ENCODE assay signal across 9 cellular contexts in the genomic region with DNA sequence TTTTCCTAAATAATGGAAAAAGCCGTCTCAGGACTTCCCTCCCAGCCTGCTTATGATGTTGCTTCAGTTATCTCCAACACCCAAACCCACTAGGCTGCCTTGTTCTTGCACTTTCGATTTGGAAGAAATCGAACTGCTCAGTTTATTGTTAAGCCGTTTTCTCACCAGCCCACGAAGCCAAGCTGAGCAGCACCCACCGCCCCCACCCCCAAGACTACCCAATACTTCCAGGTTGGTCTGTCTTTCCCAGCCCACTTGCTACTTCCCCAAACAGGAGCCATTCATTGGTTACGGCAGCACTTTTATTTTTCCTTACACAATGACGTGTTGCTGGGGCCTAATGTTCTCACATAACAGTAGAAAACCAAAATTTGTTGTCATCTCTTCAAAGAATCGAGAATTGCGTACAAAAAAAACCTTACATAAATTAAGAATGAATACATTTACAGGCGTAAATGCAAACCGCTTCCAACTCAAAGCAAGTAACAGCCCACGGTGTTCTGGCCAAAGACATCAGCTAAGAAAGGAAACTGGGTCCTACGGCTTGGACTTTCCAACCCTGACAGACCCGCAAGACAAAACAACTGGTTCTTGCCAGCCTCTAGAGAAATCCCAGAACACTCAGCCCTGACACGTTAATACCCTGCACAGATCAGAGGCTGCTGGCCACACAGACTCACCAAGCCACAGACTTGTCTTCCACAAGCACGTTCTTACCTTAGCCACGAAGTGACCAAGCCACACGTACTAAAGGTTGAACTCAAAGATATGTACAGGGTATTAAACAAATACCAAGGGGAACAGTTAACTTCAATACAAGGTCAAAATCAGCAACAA. TPM values are rescaled to one million over a fixed set of nuclear protein-coding genes. Genes with fewer than 3 reads are reported as not detected.
DNase-seq lines count a peak whose midpoint lies in the region; ATAC-seq, FAIRE-seq and TF ChIP-seq lines count a peak whose summit lies in the region.
"Had no signal": no experiment of that assay in that cellular context is flagged by ENCODE, and none has a peak within 500 bp of the region (broad histone marks: within the 10 kb centered on the region; RNA-seq: fewer than 3 reads in every experiment).

No MANE protein-coding gene starts in this region.

- intact Hi-C loops in pancreas (cut with DNase I), result loop anchor here in 1 of 3 donors (2.0 kb wide), 1 partner anchor 113 kb away; no protein-coding TSS in a partner anchor

- no peaks in the 10 kb centered on the region for H3K27me3 ChIP-seq in pancreas

- H3K9me3 ChIP-seq in pancreas, result no peaks in the 10 kb centered on the region

- H3K27ac ChIP-seq in VCaP (peak overlapping the region; percentile 100), pancreas (peak overlapping the region in 3 of 4 donors; percentile 84 to 100 (median 100))

- H3K36me3 ChIP-seq in pancreas, result peaks cover 9 to 21% (median 18%) of the 10 kb centered on the region in 3 donors

- 12 to 14% methylated on average over 19 of the region's 19 CpGs for WGBS in pancreas, 2 donors

- H3K4me1 ChIP-seq in pancreas, result peaks cover 0 to 7% (median 0%) of the 10 kb centered on the region in 3 donors

- no peak for FAIRE-seq in pancreas (lab: Jason Lieb, UNC)
- FAIRE-seq: A204.1 had no signal

- TF ChIP-seq CTCF in VCaP (conservative IDR thresholded peaks at IDR 0.05) (no peak), pancreas (IDR thresholded peaks at IDR 0.05) (no peak), GM10266 (IDR thresholded peaks at IDR 0.05; ENCODE audit: control insufficient read depth, insufficient read depth, low read depth, missing control alignments) (no peak)

- peak; percentile 38 for TF ChIP-seq POLR2A in erythroblast (IDR thresholded peaks at IDR 0.05; ENCODE audit: low read length)

- H3K4me3 ChIP-seq in pancreas, result peak overlapping the region; percentile 77 to 97 (median 88)

- no peak for ATAC-seq in pancreas
- ATAC-seq in GM18520 (IDR thresholded peaks at IDR 0.05; ENCODE audit: unreplicated experiment), result no peak

- DNase-seq in DMS 273 (lab: John Stamatoyannopoulos, UW; ENCODE audit: unreplicated experiment) (peak; percentile 55), DMS 273 treated with DMSO at 0.1 percent for 48 hours (lab: John Stamatoyannopoulos, UW) (no peak), erythroblast (lab: John Stamatoyannopoulos, UW) (peak in 1 of 2 experiments; percentile 32), pancreas (peak in 2 of 6 donors; percentile 16 to 22), GM10266 (ENCODE audit: extremely low spot score) (no peak)
- no peak for DNase-seq in effector CD8-positive, alpha-beta T cell (lab: John Stamatoyannopoulos, UW)

RNA-seq across cellular contexts. Expression of gene ACTG1, which starts 2.7 kb away (rescaled TPM):
- total RNA-seq in pancreas, result 1,000 to 10,000 TPM; 1,458 to 2,872 (median 2,024) TPM
- polyA plus RNA-seq in pancreas, result 1,000 to 10,000 TPM in 1 of 2 donors, 100 to 1,000 TPM in 1; 889 to 1,003 TPM

RNA-seq across cellular contexts. Expression of gene FSCN2, which starts 18.3 kb away (rescaled TPM):
- 10 to 100 TPM in 4 of 6 donors, 1 to 10 TPM in 2; 7.9 to 11.9 (median 10.7) TPM for total RNA-seq in pancreas
- polyA plus RNA-seq in pancreas, result 10 to 100 TPM in 1 of 2 donors, 1 to 10 TPM in 1; 2.5 to 15.3 TPM

RNA-seq across cellular contexts. Expression of gene FAAP100, which starts 42.2 kb away (rescaled TPM):
- 10 to 100 TPM in 5 of 6 donors, 1 to 10 TPM in 1; 9.4 to 17.5 (median 12.2) TPM for total RNA-seq in pancreas
- polyA plus RNA-seq in pancreas, result 10 to 100 TPM; 40.0 to 66.0 TPM
